ENCODE assay signal across 21 cellular contexts in genomic region chr11:113697798-113698407, GRCh38. TPM values are rescaled to one million over a fixed set of nuclear protein-coding genes. Genes with fewer than 3 reads are reported as not detected.
A peak's percentile ranks its signal among the peaks of the same experiment; 100 is the strongest.
DNase-seq lines count a peak whose midpoint lies in the region; ATAC-seq, FAIRE-seq and TF ChIP-seq lines count a peak whose summit lies in the region.
"Had no signal": no experiment of that assay in that cellular context is flagged by ENCODE, and none has a peak within 500 bp of the region (broad histone marks: within the 10 kb centered on the region; RNA-seq: fewer than 3 reads in every experiment).

No MANE protein-coding gene starts in this region.

- no peak for TF ChIP-seq CTCF in WERI-Rb-1 (IDR thresholded peaks at IDR 0.05; ENCODE audit: low read depth, low read length)
- TF ChIP-seq CTCF in foreskin keratinocyte (conservative IDR thresholded peaks at IDR 0.05) = no peak

- H3K36me3 ChIP-seq in WERI-Rb-1 = no peaks in the 10 kb centered on the region
- H3K36me3 ChIP-seq: BLaER1 had no signal

- H3K4me1 ChIP-seq in foreskin keratinocyte = no peaks in the 10 kb centered on the region
- H3K4me1 ChIP-seq: BLaER1 had no signal

- peak; percentile 21 for DNase-seq in Daoy (ENCODE audit: low read depth)
- DNase-seq in NCI-H82 (lab: John Stamatoyannopoulos, UW) = peak; percentile 59
- no peak for DNase-seq in WERI-Rb-1
- no peak for DNase-seq in foreskin keratinocyte
- DNase-seq in GM19239 (ENCODE audit: insufficient read length, low spot score) = no peak
- DNase-seq in UCSD-AML1 (lab: John Stamatoyannopoulos, UW; ENCODE audit: unreplicated experiment) = no peak
- DNase-seq in HK-2 (ENCODE audit: unreplicated experiment) = no peak
- DNase-seq: DND-41, GDM1, H9, MV-4-11, NCI-H1417 treated with DMSO at 0.1 percent for 48 hours, NCI-H1930, NCI-H446 treated with DMSO at 0.1 percent for 48 hours, NCI-H748 treated with DMSO at 0.1 percent for 48 hours had no signal

- FAIRE-seq in GM19239 (lab: Jason Lieb, UNC) = no peak
- FAIRE-seq: GM12878, GM18507 had no signal

- H3K27ac ChIP-seq in WERI-Rb-1 (peak overlapping the region; percentile 37; the same call in 1 of the 2 replicates), foreskin keratinocyte (no peak overlapping the region)
- H3K27ac ChIP-seq: BLaER1, SK-N-MC had no signal

- H3K27me3 ChIP-seq in WERI-Rb-1 (ENCODE audit: insufficient read depth, low read depth, severe bottlenecking) (no peaks in the 10 kb centered on the region), foreskin keratinocyte (no peaks in the 10 kb centered on the region)
- H3K27me3 ChIP-seq: BLaER1 had no signal

- no peak overlapping the region for H3K4me3 ChIP-seq in WERI-Rb-1 (ENCODE audit: low read depth, low read length)
- H3K4me3 ChIP-seq: BLaER1, GM12878, SK-N-MC had no signal

- H3K9me3 ChIP-seq in WERI-Rb-1 (ENCODE audit: severe bottlenecking) = no peaks in the 10 kb centered on the region
- H3K9me3 ChIP-seq: BLaER1 had no signal

- ATAC-seq in foreskin keratinocyte (peak; percentile 8), GM21528 (IDR thresholded peaks at IDR 0.05; ENCODE audit: low FRiP score, unreplicated experiment) (no peak)
- ATAC-seq: GM12878 had no signal

RNA-seq across cellular contexts. Expression of gene TMPRSS5, which starts 8.2 kb away (rescaled TPM):
- 0.69 TPM in 1 of 2 replicates, not detected in the other for total RNA-seq in Daoy (2014; rRNA removed; shearing (Covaris generic))
- 0.14 TPM in 2 replicates for total RNA-seq in foreskin keratinocyte
- polyA plus RNA-seq in foreskin keratinocyte = 0.08 and 0.11 TPM in 2 replicates
- polyA plus RNA-seq: IgD-negative memory B cell had no signal

Comparison
In these comparisons a context has a peak if more than half of its experiments do, and no peak if none do; other contexts are left out.
1. DNase-seq: peak in Daoy (single experiment) and NCI-H82 (single experiment); none in WERI-Rb-1 (single experiment), foreskin keratinocyte (0 of 2), GM19239 (single experiment), UCSD-AML1 (single experiment) and HK-2 (single experiment).